31 cellular contexts compared by ENCODE assay signal in the genomic region with DNA sequence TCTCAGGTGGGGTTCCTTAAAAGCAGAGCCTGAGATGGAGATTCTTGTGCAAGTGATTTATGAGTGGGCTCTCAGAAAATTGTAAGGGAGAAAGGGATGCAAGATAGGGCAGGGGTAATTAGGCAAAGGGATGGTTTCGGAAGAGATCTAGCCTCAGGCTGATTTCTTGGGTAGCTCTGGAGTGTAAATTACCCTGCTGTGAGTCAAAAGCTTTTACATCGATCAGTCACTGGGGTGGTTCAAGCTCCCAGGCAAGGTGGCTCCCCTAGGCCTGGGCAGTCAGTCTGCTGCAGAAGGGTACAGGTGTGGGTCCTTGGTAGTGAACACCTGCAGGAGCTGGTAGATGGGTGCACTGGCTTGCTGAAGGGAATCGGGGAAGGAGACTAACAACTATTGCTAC. TPM values are rescaled to one million over a fixed set of nuclear protein-coding genes. Genes with fewer than 3 reads are reported as not detected.
"Had no signal": no experiment of that assay in that cellular context is flagged by ENCODE, and none has a peak within 500 bp of the region (broad histone marks: within the 10 kb centered on the region; RNA-seq: fewer than 3 reads in every experiment).

No MANE protein-coding gene starts in this region.

- H3K79me2 ChIP-seq: hepatocyte had no signal

- H3K4me1 Mint-ChIP-seq: activated CD4-positive, alpha-beta memory T cell treated with anti-CD3 and anti-CD28 coated beads, Interleukin-2, amount 10 ng/mL, durations not matched to agents 7 days and 5 days; activated CD4-positive, alpha-beta T cell treated with anti-CD3 and anti-CD28 coated beads, Interleukin-2, amount 10 ng/mL, durations not matched to agents 7 days and 5 days; activated naive CD4-positive, alpha-beta T cell treated with anti-CD3 and anti-CD28 coated beads, Interleukin-2, amount 10 ng/mL, durations not matched to agents 7 days and 5 days; activated naive CD8-positive, alpha-beta T cell treated with anti-CD3 and anti-CD28 coated beads, Interleukin-2, amount 10 ng/mL, durations not matched to agents 7 days and 5 days had no signal

- H3K27ac Mint-ChIP-seq: activated CD4-positive, alpha-beta memory T cell treated with anti-CD3 and anti-CD28 coated beads, Interleukin-2, amount 10 ng/mL, durations not matched to agents 7 days and 5 days; activated CD4-positive, alpha-beta T cell treated with anti-CD3 and anti-CD28 coated beads, Interleukin-2, amount 10 ng/mL, durations not matched to agents 7 days and 5 days; activated naive CD4-positive, alpha-beta T cell treated with anti-CD3 and anti-CD28 coated beads, Interleukin-2, amount 10 ng/mL, durations not matched to agents 7 days and 5 days; activated naive CD4-positive, alpha-beta T cell treated with anti-CD3 and anti-CD28 coated beads, Interleukin-2, amount 50 U/mL, for 72 hours; activated naive CD8-positive, alpha-beta T cell treated with anti-CD3 and anti-CD28 coated beads, Interleukin-2, amount 10 ng/mL, durations not matched to agents 7 days and 5 days; activated T-cell treated with anti-CD3 and anti-CD28 coated beads, Interleukin-2, amount 50 U/mL, for 24 hours; activated T-cell treated with anti-CD3 and anti-CD28 coated beads, Interleukin-2, amount 50 U/mL, for 72 hours; brain; WTC11 had no signal

- H3K4me1 ChIP-seq: breast epithelium, colonic mucosa, gastroesophageal sphincter had no signal

- H3K9me3 ChIP-seq: ascending aorta, breast epithelium, colonic mucosa, esophagus muscularis mucosa, gastroesophageal sphincter, heart right ventricle had no signal

- H3K4me3 ChIP-seq: ascending aorta, breast epithelium, cardiac muscle cell, colonic mucosa, esophagus muscularis mucosa, gastroesophageal sphincter, heart right ventricle, hepatocyte had no signal

- H2AFZ ChIP-seq: hepatocyte had no signal

- H3K9me3 Mint-ChIP-seq: activated CD4-positive, alpha-beta memory T cell treated with anti-CD3 and anti-CD28 coated beads, Interleukin-2, amount 10 ng/mL, durations not matched to agents 7 days and 5 days; activated CD4-positive, alpha-beta T cell treated with anti-CD3 and anti-CD28 coated beads, Interleukin-2, amount 10 ng/mL, durations not matched to agents 7 days and 5 days; activated naive CD4-positive, alpha-beta T cell treated with anti-CD3 and anti-CD28 coated beads, Interleukin-2, amount 10 ng/mL, durations not matched to agents 7 days and 5 days; activated naive CD4-positive, alpha-beta T cell treated with anti-CD3 and anti-CD28 coated beads, Interleukin-2, amount 50 U/mL, for 72 hours; activated naive CD8-positive, alpha-beta T cell treated with anti-CD3 and anti-CD28 coated beads, Interleukin-2, amount 10 ng/mL, durations not matched to agents 7 days and 5 days; activated T-cell treated with anti-CD3 and anti-CD28 coated beads, Interleukin-2, amount 50 U/mL, for 24 hours; activated T-cell treated with anti-CD3 and anti-CD28 coated beads, Interleukin-2, amount 50 U/mL, for 72 hours; brain had no signal

- H3K27me3 Mint-ChIP-seq: activated CD4-positive, alpha-beta T cell treated with anti-CD3 and anti-CD28 coated beads, Interleukin-2, amount 10 ng/mL, durations not matched to agents 7 days and 5 days; activated T-cell treated with anti-CD3 and anti-CD28 coated beads, Interleukin-2, amount 50 U/mL, for 24 hours; brain had no signal

- H3K27me3 ChIP-seq: ascending aorta, breast epithelium, colonic mucosa, esophagus muscularis mucosa, gastroesophageal sphincter, heart right ventricle, hepatocyte had no signal

- H3K4me2 ChIP-seq: hepatocyte had no signal

- ATAC-seq: activated naive CD4-positive, alpha-beta T cell treated with anti-CD3 and anti-CD28 coated beads, Interleukin-2, amount 50 U/mL, for 72 hours; activated T-cell treated with anti-CD3 and anti-CD28 coated beads, Interleukin-2, amount 50 U/mL, for 72 hours; gastroesophageal sphincter; heart right ventricle had no signal

- DNase-seq: activated CD4-positive, alpha-beta memory T cell treated with anti-CD3 and anti-CD28 coated beads, Interleukin-2, amount 10 ng/mL, durations not matched to agents 7 days and 5 days; activated CD4-positive, alpha-beta T cell treated with anti-CD3 and anti-CD28 coated beads for 1 hour; activated CD4-positive, alpha-beta T cell treated with anti-CD3 and anti-CD28 coated beads for 4 hours; activated CD4-positive, alpha-beta T cell treated with anti-CD3 and anti-CD28 coated beads, Interleukin-2, amount 10 ng/mL, durations not matched to agents 7 days and 5 days; activated CD4-positive, alpha-beta T cell treated with anti-CD3 and anti-CD28 coated beads, Interleukin-2, amount 50 U/mL, for 4 hours; activated CD8-positive, alpha-beta memory T cell treated with anti-CD3 and anti-CD28 coated beads, Interleukin-2, amount 50 U/mL, for 48 hours; activated gamma-delta T cell; activated naive CD4-positive, alpha-beta T cell; activated naive CD4-positive, alpha-beta T cell treated with anti-CD3 and anti-CD28 coated beads, Interleukin-2, amount 10 ng/mL, durations not matched to agents 7 days and 5 days; activated naive CD8-positive, alpha-beta T cell treated with anti-CD3 and anti-CD28 coated beads, Interleukin-2, amount 10 ng/mL, durations not matched to agents 7 days and 5 days; activated T-cell treated with anti-CD3 and anti-CD28 coated beads for 4 hours; activated T-cell treated with anti-CD3 and anti-CD28 coated beads, Interleukin-2, amount 50 U/mL, for 24 hours; activated T-cell treated with anti-CD3 and anti-CD28 coated beads, Interleukin-2, amount 50 U/mL, for 72 hours; central memory CD4-positive, alpha-beta T cell; cerebellar nuclear complex; colonic mucosa; effector CD8-positive, alpha-beta T cell; erythroblast; foreskin melanocyte; heart right ventricle; T-helper 2 cell had no signal

- H3K4me3 Mint-ChIP-seq: activated CD4-positive, alpha-beta memory T cell treated with anti-CD3 and anti-CD28 coated beads, Interleukin-2, amount 10 ng/mL, durations not matched to agents 7 days and 5 days; activated CD4-positive, alpha-beta T cell treated with anti-CD3 and anti-CD28 coated beads, Interleukin-2, amount 10 ng/mL, durations not matched to agents 7 days and 5 days; activated naive CD4-positive, alpha-beta T cell treated with anti-CD3 and anti-CD28 coated beads, Interleukin-2, amount 10 ng/mL, durations not matched to agents 7 days and 5 days; activated naive CD8-positive, alpha-beta T cell treated with anti-CD3 and anti-CD28 coated beads, Interleukin-2, amount 10 ng/mL, durations not matched to agents 7 days and 5 days; activated T-cell treated with anti-CD3 and anti-CD28 coated beads, Interleukin-2, amount 50 U/mL, for 24 hours; activated T-cell treated with anti-CD3 and anti-CD28 coated beads, Interleukin-2, amount 50 U/mL, for 72 hours; brain; WTC11 had no signal

- H3K27ac ChIP-seq: ascending aorta, breast epithelium, cardiac muscle cell, colonic mucosa, esophagus muscularis mucosa, gastroesophageal sphincter, heart right ventricle, hepatocyte, VCaP had no signal

- H3K36me3 Mint-ChIP-seq: activated naive CD4-positive, alpha-beta T cell treated with anti-CD3 and anti-CD28 coated beads, Interleukin-2, amount 10 ng/mL, durations not matched to agents 7 days and 5 days; activated naive CD4-positive, alpha-beta T cell treated with anti-CD3 and anti-CD28 coated beads, Interleukin-2, amount 50 U/mL, for 72 hours; activated naive CD8-positive, alpha-beta T cell treated with anti-CD3 and anti-CD28 coated beads, Interleukin-2, amount 10 ng/mL, durations not matched to agents 7 days and 5 days; WTC11 had no signal

- H3K36me3 ChIP-seq: ascending aorta, breast epithelium, cardiac muscle cell, colonic mucosa, esophagus muscularis mucosa, gastroesophageal sphincter, heart right ventricle had no signal

RNA-seq across cellular contexts. Expression of a gene that starts 16.9 kb away (rescaled TPM):
- total RNA-seq: activated CD4-positive, alpha-beta memory T cell treated with anti-CD3 and anti-CD28 coated beads, Interleukin-2, amount 10 ng/mL, durations not matched to agents 7 days and 5 days; activated CD4-positive, alpha-beta T cell treated with anti-CD3 and anti-CD28 coated beads, Interleukin-2, amount 10 ng/mL, durations not matched to agents 7 days and 5 days; activated naive CD8-positive, alpha-beta T cell treated with anti-CD3 and anti-CD28 coated beads, Interleukin-2, amount 10 ng/mL, durations not matched to agents 7 days and 5 days had no signal
